2 cellular contexts compared by ENCODE assay signal in genomic region chr19:30426864-30427263, GRCh38.
TF ChIP-seq lines count a peak whose summit lies in the region.

No MANE protein-coding gene starts in this region.

TF ChIP-seq in HepG2, 621 proteins besides CTCF, POLR2A, EP300 and RAD21:
- TF ChIP-seq ZNF629 (CRISPR knock-in tag; conservative IDR thresholded peaks at IDR 0.05) (peak; percentile 60; the same call in 1 of the 2 replicates), HOXD1 (CRISPR knock-in tag; IDR thresholded peaks at IDR 0.05) (no peak)
TF ChIP-seq in HepG2: peak in this region for 1.

TF ChIP-seq in K562, 482 proteins besides CTCF, POLR2A, EP300 and RAD21:
- TF ChIP-seq KDM1A (IDR thresholded peaks at IDR 0.05) (0 out of 4 replicates have a peak, but pooled peaks of 1 of the 2 experiments have one; percentile 11), MNT (conservative IDR thresholded peaks at IDR 0.05) (no peak), RCOR1 (IDR thresholded peaks at IDR 0.05; ENCODE audit: borderline replicate concordance in 1 of 2, low read depth in 2 of 2, low read length in 2 of 2) (0 out of 4 replicates have a peak, but pooled peaks of 1 of the 2 experiments have one; percentile 30), ETV5 (CRISPR knock-in tag; IDR thresholded peaks at IDR 0.05; ENCODE audit: low read depth) (no peak), BCOR (IDR thresholded peaks at IDR 0.05) (peak; percentile 37; the same call in 1 of the 2 replicates), XRCC4 (IDR thresholded peaks at IDR 0.05; ENCODE audit: extremely low read depth, insufficient read depth, insufficient read length) (no peak), SUPT5H (IDR thresholded peaks at IDR 0.05) (no peak), RBM25 (IDR thresholded peaks at IDR 0.05; ENCODE audit: low read depth, low read length, severe bottlenecking) (peak; percentile 88)
